35 cellular contexts compared by ENCODE assay signal in the genomic region with DNA sequence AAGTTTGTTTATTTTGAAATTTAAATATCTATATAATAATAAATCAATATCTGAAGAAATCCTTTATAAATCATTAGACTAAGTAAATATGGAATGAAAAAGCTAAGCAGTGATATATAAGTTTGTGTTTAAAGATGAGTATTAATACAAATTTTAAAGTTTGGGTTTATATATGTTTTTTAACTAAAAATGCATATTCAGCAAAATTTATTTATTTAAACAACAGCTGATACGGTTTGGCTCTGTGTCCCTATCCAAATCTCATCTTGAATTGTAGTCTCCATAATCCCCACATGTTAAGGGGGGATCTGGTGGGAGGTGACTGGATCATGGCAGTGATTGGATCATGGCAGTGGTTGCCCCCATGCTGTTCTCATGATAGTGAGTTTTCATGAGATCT.
"Had no signal": no experiment of that assay in that cellular context is flagged by ENCODE, and none has a peak within 500 bp of the region (broad histone marks: within the 10 kb centered on the region; RNA-seq: fewer than 3 reads in every experiment).

No MANE protein-coding gene starts in this region.

- H3K36me3 ChIP-seq: adrenal gland, esophagus squamous epithelium, WERI-Rb-1 had no signal

- H3K27ac Mint-ChIP-seq: activated CD4-positive, alpha-beta memory T cell treated with anti-CD3 and anti-CD28 coated beads for 36 hours; activated CD4-positive, alpha-beta T cell treated with anti-CD3 and anti-CD28 coated beads for 36 hours; activated CD4-positive, alpha-beta T cell treated with anti-CD3 and anti-CD28 coated beads, Interleukin-2, amount 10 ng/mL, durations not matched to agents 24 days and 14 days; activated CD8-positive, alpha-beta memory T cell treated with anti-CD3 and anti-CD28 coated beads, Interleukin-2, amount 10 ng/mL, durations not matched to agents 7 days and 5 days; activated CD8-positive, alpha-beta T cell treated with anti-CD3 and anti-CD28 coated beads, Interleukin-2, amount 10 ng/mL, durations not matched to agents 7 days and 5 days; activated naive CD4-positive, alpha-beta T cell treated with anti-CD3 and anti-CD28 coated beads for 36 hours; activated naive CD4-positive, alpha-beta T cell treated with anti-CD3 and anti-CD28 coated beads, Interleukin-2, amount 50 U/mL, for 24 hours; activated naive CD8-positive, alpha-beta T cell treated with anti-CD3 and anti-CD28 coated beads for 36 hours; activated naive CD8-positive, alpha-beta T cell treated with anti-CD3 and anti-CD28 coated beads, Interleukin-2, amount 50 U/mL, for 24 hours; activated T-helper 1 cell treated with anti-CD3 and anti-CD28 coated beads, Interleukin-12 subunit alpha, Interleukin-12 subunit beta, Interleukin-2, Interleukin-4 antibody, amounts not matched to agents 30 ng/mL and 10 ng/mL and 1 ng/mL, durations not matched to agents 14 hours and 24 hours and 36 hours; activated T-helper 2 cell treated with anti-CD3 and anti-CD28 coated beads, Interferon-gamma antibody, Interleukin-2, Interleukin-4, amounts not matched to agents 10 μg/mL and 5 μg/mL and 100 μg/mL, durations not matched to agents 14 hours and 24 hours and 36 hours; effector memory CD8-positive, alpha-beta T cell; T-helper 1 cell treated with Interleukin-12 subunit alpha and Interleukin-12 subunit beta and Interleukin-4 antibody, amounts not matched to agents 30 μg/mL and 1 μg/mL, for 36 hours had no signal

- H3K27me3 ChIP-seq: adrenal gland, body of pancreas, esophagus squamous epithelium had no signal

- H3K9me3 Mint-ChIP-seq: activated CD4-positive, alpha-beta T cell treated with anti-CD3 and anti-CD28 coated beads, Interleukin-2, amount 10 ng/mL, durations not matched to agents 24 days and 14 days; activated naive CD4-positive, alpha-beta T cell treated with anti-CD3 and anti-CD28 coated beads, Interleukin-2, amount 50 U/mL, for 24 hours; activated naive CD8-positive, alpha-beta T cell treated with anti-CD3 and anti-CD28 coated beads for 36 hours had no signal

- H3K4me1 Mint-ChIP-seq: activated CD4-positive, alpha-beta T cell treated with anti-CD3 and anti-CD28 coated beads for 36 hours; activated CD4-positive, alpha-beta T cell treated with anti-CD3 and anti-CD28 coated beads, Interleukin-2, amount 10 ng/mL, durations not matched to agents 24 days and 14 days; activated CD8-positive, alpha-beta memory T cell treated with anti-CD3 and anti-CD28 coated beads, Interleukin-2, amount 10 ng/mL, durations not matched to agents 7 days and 5 days; activated naive CD4-positive, alpha-beta T cell treated with anti-CD3 and anti-CD28 coated beads, Interleukin-2, amount 50 U/mL, for 24 hours; activated naive CD8-positive, alpha-beta T cell treated with anti-CD3 and anti-CD28 coated beads for 36 hours; activated naive CD8-positive, alpha-beta T cell treated with anti-CD3 and anti-CD28 coated beads, Interleukin-2, amount 50 U/mL, for 24 hours had no signal

- DNase-seq: activated CD4-positive, alpha-beta memory T cell treated with anti-CD3 and anti-CD28 coated beads for 36 hours; activated CD4-positive, alpha-beta T cell treated with anti-CD3 and anti-CD28 coated beads for 36 hours; activated CD4-positive, alpha-beta T cell treated with anti-CD3 and anti-CD28 coated beads, Interleukin-2, amount 10 ng/mL, durations not matched to agents 24 days and 14 days; activated CD4-positive, CD25-positive, alpha-beta regulatory T cell; activated CD4-positive, CD25-positive, alpha-beta regulatory T cell treated with anti-CD3 and anti-CD28 coated beads, Interleukin-2, amount 50 U/mL, for 72 hours; activated CD8-positive, alpha-beta memory T cell treated with anti-CD3 and anti-CD28 coated beads, Interleukin-2, amount 10 ng/mL, durations not matched to agents 7 days and 5 days; activated CD8-positive, alpha-beta memory T cell treated with anti-CD3 and anti-CD28 coated beads, Interleukin-2, amount 50 U/mL, for 4 hours; activated CD8-positive, alpha-beta T cell treated with anti-CD3 and anti-CD28 coated beads, Interleukin-2, amount 10 ng/mL, durations not matched to agents 7 days and 5 days; activated effector memory CD4-positive, alpha-beta T cell treated with anti-CD3 and anti-CD28 coated beads, Interleukin-2, amount 50 U/mL, for 16 hours; activated naive CD4-positive, alpha-beta T cell treated with anti-CD3 and anti-CD28 coated beads for 36 hours; activated naive CD8-positive, alpha-beta T cell treated with anti-CD3 and anti-CD28 coated beads for 36 hours; activated naive CD8-positive, alpha-beta T cell treated with anti-CD3 and anti-CD28 coated beads, Interleukin-2, amount 50 U/mL, for 24 hours; activated T-cell treated with anti-CD3 and anti-CD28 coated beads, Interleukin-2, amount 50 U/mL, for 1 hour; activated T-cell treated with anti-CD3 and anti-CD28 coated beads, Interleukin-2, amount 50 U/mL, for 48 hours; adrenal gland; amygdala; aorta; body of pancreas; caudate nucleus; cortex of kidney; dermis blood vessel endothelial cell; effector CD4-positive, alpha-beta T cell; effector memory CD8-positive, alpha-beta T cell; esophagus squamous epithelium; foreskin melanocyte; head of caudate nucleus; T1000; WERI-Rb-1 had no signal

- ATAC-seq: activated CD4-positive, alpha-beta T cell treated with anti-CD3 and anti-CD28 coated beads for 36 hours; activated CD8-positive, alpha-beta memory T cell treated with anti-CD3 and anti-CD28 coated beads, Interleukin-2, amount 10 ng/mL, durations not matched to agents 7 days and 5 days; activated CD8-positive, alpha-beta T cell treated with anti-CD3 and anti-CD28 coated beads, Interleukin-2, amount 10 ng/mL, durations not matched to agents 7 days and 5 days; activated naive CD8-positive, alpha-beta T cell treated with anti-CD3 and anti-CD28 coated beads, Interleukin-2, amount 50 U/mL, for 24 hours; body of pancreas; effector memory CD8-positive, alpha-beta T cell had no signal

- H3K9me3 ChIP-seq: adrenal gland, body of pancreas, esophagus squamous epithelium had no signal

- H3K4me3 Mint-ChIP-seq: activated CD4-positive, alpha-beta memory T cell treated with anti-CD3 and anti-CD28 coated beads for 36 hours; activated CD4-positive, alpha-beta T cell treated with anti-CD3 and anti-CD28 coated beads for 36 hours; activated CD4-positive, alpha-beta T cell treated with anti-CD3 and anti-CD28 coated beads, Interleukin-2, amount 10 ng/mL, durations not matched to agents 24 days and 14 days; activated CD8-positive, alpha-beta memory T cell treated with anti-CD3 and anti-CD28 coated beads, Interleukin-2, amount 10 ng/mL, durations not matched to agents 7 days and 5 days; activated CD8-positive, alpha-beta T cell treated with anti-CD3 and anti-CD28 coated beads, Interleukin-2, amount 10 ng/mL, durations not matched to agents 7 days and 5 days; activated naive CD4-positive, alpha-beta T cell treated with anti-CD3 and anti-CD28 coated beads for 36 hours; activated naive CD4-positive, alpha-beta T cell treated with anti-CD3 and anti-CD28 coated beads, Interleukin-2, amount 50 U/mL, for 24 hours; activated naive CD8-positive, alpha-beta T cell treated with anti-CD3 and anti-CD28 coated beads for 36 hours; activated naive CD8-positive, alpha-beta T cell treated with anti-CD3 and anti-CD28 coated beads, Interleukin-2, amount 50 U/mL, for 24 hours; activated T-helper 1 cell treated with anti-CD3 and anti-CD28 coated beads, Interleukin-12 subunit alpha, Interleukin-12 subunit beta, Interleukin-2, Interleukin-4 antibody, amounts not matched to agents 30 ng/mL and 10 ng/mL and 1 ng/mL, durations not matched to agents 14 hours and 24 hours and 36 hours; effector memory CD8-positive, alpha-beta T cell; T-helper 1 cell treated with Interleukin-12 subunit alpha and Interleukin-12 subunit beta and Interleukin-4 antibody, amounts not matched to agents 30 μg/mL and 1 μg/mL, for 36 hours had no signal

- H3K27ac ChIP-seq: adrenal gland, body of pancreas, epithelial cell of prostate, esophagus squamous epithelium, WERI-Rb-1 had no signal

- H3K4me1 ChIP-seq: adrenal gland, body of pancreas, esophagus squamous epithelium had no signal

- FAIRE-seq: colon, endothelial cell of umbilical vein had no signal

- H3K36me3 Mint-ChIP-seq: activated CD4-positive, alpha-beta memory T cell treated with anti-CD3 and anti-CD28 coated beads for 36 hours; activated CD8-positive, alpha-beta memory T cell treated with anti-CD3 and anti-CD28 coated beads, Interleukin-2, amount 10 ng/mL, durations not matched to agents 7 days and 5 days; activated naive CD4-positive, alpha-beta T cell treated with anti-CD3 and anti-CD28 coated beads, Interleukin-2, amount 50 U/mL, for 24 hours; activated naive CD8-positive, alpha-beta T cell treated with anti-CD3 and anti-CD28 coated beads for 36 hours had no signal

- H3K4me3 ChIP-seq: adrenal gland, body of pancreas, esophagus squamous epithelium had no signal

- H3K27me3 Mint-ChIP-seq: activated CD4-positive, alpha-beta memory T cell treated with anti-CD3 and anti-CD28 coated beads for 36 hours; activated CD4-positive, alpha-beta T cell treated with anti-CD3 and anti-CD28 coated beads for 36 hours; activated CD4-positive, alpha-beta T cell treated with anti-CD3 and anti-CD28 coated beads, Interleukin-2, amount 10 ng/mL, durations not matched to agents 24 days and 14 days; activated CD8-positive, alpha-beta memory T cell treated with anti-CD3 and anti-CD28 coated beads, Interleukin-2, amount 10 ng/mL, durations not matched to agents 7 days and 5 days; activated naive CD4-positive, alpha-beta T cell treated with anti-CD3 and anti-CD28 coated beads, Interleukin-2, amount 50 U/mL, for 24 hours; activated naive CD8-positive, alpha-beta T cell treated with anti-CD3 and anti-CD28 coated beads for 36 hours; activated naive CD8-positive, alpha-beta T cell treated with anti-CD3 and anti-CD28 coated beads, Interleukin-2, amount 50 U/mL, for 24 hours; effector memory CD8-positive, alpha-beta T cell had no signal
